Comparison of ENCODE assay signal across 8 cellular contexts in genomic region chr3:72996473-72997333, GRCh38. TPM values are rescaled to one million over a fixed set of nuclear protein-coding genes. Genes with fewer than 3 reads are reported as not detected.
DNase-seq lines count a peak whose midpoint lies in the region; ATAC-seq lines count a peak whose summit lies in the region.

PPP4R2 (plus strand) TSS chr3:72996811; CDS start chr3:72997038, 227 bp downstream.

- in situ Hi-C loops in endometrial microvascular endothelial cells (cut with HindIII; ENCODE audit: inconsistent ontology term, low pct_unique_long_range_greater_than_20kb, low sequenced_read_pairs) = no loop called here

- ATAC-seq in GM19455 (IDR thresholded peaks at IDR 0.05; ENCODE audit: unreplicated experiment) = peak; percentile 84

- peak; percentile 81 for DNase-seq in COLO829 (ENCODE audit: low spot score)
- DNase-seq in HK-2 (ENCODE audit: unreplicated experiment) = peak; percentile 85
- DNase-seq in NOMO-1 treated with dmso at 0.1 percent for 144 hours (lab: John Stamatoyannopoulos, UW; ENCODE audit: unreplicated experiment) = peak; percentile 82
- DNase-seq in activated CD8-positive, alpha-beta memory T cell treated with anti-CD3 and anti-CD28 coated beads, Interleukin-2, amount 50 U/mL, for 24 hours (ENCODE audit: extremely low read depth) = peak; percentile 81
- DNase-seq in midbrain (lab: John Stamatoyannopoulos, UW) = peak; percentile 84
- DNase-seq in stimulated activated CD8-positive, alpha-beta memory T cell treated with anti-CD3 and anti-CD28 coated beads, Interleukin-2, amount 100 ng/mL, for 1 hour (ENCODE audit: low read depth in 2 of 2) = peak; percentile 76 to 83

RNA-seq across cellular contexts. Expression of gene PPP4R2, which starts in this region (rescaled TPM):
- total RNA-seq in endometrial microvascular endothelial cells (ENCODE audit: inconsistent ontology term) = 42.5 TPM

Comparison
In these comparisons a context has a peak if more than half of its experiments do, and no peak if none do; other contexts are left out.
1. Peak in every context shown above with its lines: DNase-seq and ATAC-seq.